8 cellular contexts compared by ENCODE assay signal in the genomic region with DNA sequence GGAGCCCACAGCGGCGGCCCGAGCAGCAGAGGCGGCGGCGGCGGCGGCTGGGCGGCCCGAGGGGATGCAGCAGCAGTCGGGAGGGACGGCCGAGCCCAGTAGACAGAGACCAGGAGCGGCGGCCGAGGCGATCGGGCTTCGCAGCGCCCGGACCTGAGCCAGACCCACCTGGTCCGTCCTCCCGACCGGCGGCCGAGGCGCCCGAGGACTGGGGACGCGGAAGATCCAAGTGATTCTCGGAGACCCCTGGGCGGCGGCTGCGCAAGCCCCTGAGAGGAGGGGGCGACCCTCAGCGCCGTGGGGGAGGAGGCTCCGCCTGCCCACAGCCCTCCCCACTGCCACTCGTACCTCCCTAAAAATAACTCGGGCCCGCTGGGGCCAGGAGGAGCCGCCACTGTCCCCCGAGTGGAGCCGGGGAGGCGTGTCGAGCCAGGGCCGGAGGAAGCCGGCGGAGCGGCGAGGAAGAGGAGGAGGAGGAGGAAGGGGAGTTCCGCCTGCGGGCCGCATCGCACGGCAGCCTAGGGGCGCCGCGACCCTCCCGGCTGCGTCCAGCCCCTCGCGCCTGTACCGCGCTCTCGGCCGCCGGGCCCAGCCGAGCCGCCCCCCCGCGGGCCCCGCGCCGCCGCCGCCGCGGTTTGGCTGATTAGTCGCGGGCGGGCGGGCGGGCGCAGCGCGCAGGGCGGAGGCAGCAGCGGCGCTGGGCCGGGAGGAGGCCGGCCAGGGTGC. TPM values are rescaled to one million over a fixed set of nuclear protein-coding genes. Genes with fewer than 3 reads are reported as not detected.
DNase-seq lines count a peak whose midpoint lies in the region; ATAC-seq and TF ChIP-seq lines count a peak whose summit lies in the region.

No MANE protein-coding gene starts in this region.

- H3K4me3 Mint-ChIP-seq in naive B cell, result peak overlapping the region; percentile 52 to 99 (median 76)

- H3K36me3 ChIP-seq in esophagus squamous epithelium (no peaks in the 10 kb centered on the region), thyroid gland (no peaks in the 10 kb centered on the region)

- H3K9me3 Mint-ChIP-seq in naive B cell, result no peaks in the 10 kb centered on the region

- no peaks in the 10 kb centered on the region for H3K27me3 ChIP-seq in esophagus squamous epithelium
- no peaks in the 10 kb centered on the region for H3K27me3 ChIP-seq in thyroid gland

- H3K9me3 ChIP-seq in esophagus squamous epithelium (no peaks in the 10 kb centered on the region), thyroid gland (no peaks in the 10 kb centered on the region)

- peaks cover 13 to 50% (median 25%) of the 10 kb centered on the region in 3 donors for H3K4me1 ChIP-seq in esophagus squamous epithelium
- H3K4me1 ChIP-seq in thyroid gland, result peaks cover 20 to 33% of the 10 kb centered on the region in 2 donors

- peak overlapping the region; percentile 95 to 97 (median 96) for H3K27ac ChIP-seq in esophagus squamous epithelium
- H3K27ac ChIP-seq in thyroid gland, result peak overlapping the region; percentile 64 to 97 (median 96)

- WGBS in esophagus squamous epithelium, 2 donors, result 0% methylated on average over 11 of the region's 92 CpGs; no CpG with 5 or more reads in 1 of the 2 donors
- 0% methylated on average over 5 to 6 of the region's 92 CpGs for WGBS in thyroid gland, 2 donors

- H3K27ac Mint-ChIP-seq in naive B cell, result peak overlapping the region in 3 of 6 donors; percentile 11 to 98 (median 90)

- DNase-seq in NCI-H1417 (lab: John Stamatoyannopoulos, UW) (peak; percentile 47 to 87 (median 83)), NCI-H1417 treated with DMSO at 0.1 percent for 48 hours (lab: John Stamatoyannopoulos, UW) (no peak), NOMO-1 (lab: John Stamatoyannopoulos, UW; ENCODE audit: unreplicated experiment in 2 of 2) (peak; percentile 18), activated T-helper 1 cell treated with Interleukin-2 at 50 U/mL for 16 hours (ENCODE audit: low read depth) (peak; percentile 21), esophagus squamous epithelium (lab: John Stamatoyannopoulos, UW) (no peak), naive B cell (peak; percentile 49), thyroid gland (peak; percentile 59 to 64)

- ATAC-seq in HG02798 (IDR thresholded peaks at IDR 0.05; ENCODE audit: poor library complexity, unreplicated experiment) (peak; percentile 29), naive B cell (ENCODE audit: low read depth in 2 of 2) (peak; percentile 27 to 29)

- H3K36me3 Mint-ChIP-seq in naive B cell, result no peaks in the 10 kb centered on the region

- H3K4me1 Mint-ChIP-seq in naive B cell, result peaks cover 33 to 39% (median 38%) of the 10 kb centered on the region in 3 donors

- H3K4me3 ChIP-seq in esophagus squamous epithelium, result peak overlapping the region; percentile 87 to 99 (median 92)
- H3K4me3 ChIP-seq in thyroid gland (replicated peaks in 1 of 3), result peak overlapping the region; percentile 79 to 88 (median 87)

- peaks cover 0 to 14% (median 0%) of the 10 kb centered on the region in 3 donors for H3K27me3 Mint-ChIP-seq in naive B cell

- TF ChIP-seq POLR2A in esophagus squamous epithelium (IDR thresholded peaks at IDR 0.05) (no peak), thyroid gland (IDR thresholded peaks at IDR 0.05) (peak in 1 of 2 donors; percentile 20)

- no peak for TF ChIP-seq CTCF in esophagus squamous epithelium (IDR thresholded peaks at IDR 0.05)
- no peak for TF ChIP-seq CTCF in thyroid gland (IDR thresholded peaks at IDR 0.05)

- intact Hi-C loops in esophagus squamous epithelium (cut with DNase I) (no loop called here), thyroid gland (cut with DNase I) (loop anchor here (10.0 kb wide), 2 partner anchors 59 to 71 kb away; no protein-coding TSS in a partner anchor)

RNA-seq across cellular contexts. Expression of a gene that starts 0.7 kb away (rescaled TPM):
- total RNA-seq in esophagus squamous epithelium (10 to 100 TPM; 14.1 to 30.5 (median 21.4) TPM), thyroid gland (100 to 1,000 TPM in 1 of 4 donors, 10 to 100 TPM in 3; 60.2 to 109 (median 79.7) TPM)
- polyA plus RNA-seq in naive B cell (ENCODE audit: low read depth in 6 of 6), result 1 to 10 TPM in 5 of 6 donors, under 1 TPM in 1; 0.46 to 2.8 (median 1.6) TPM

Comparison
In these comparisons a context has a peak if more than half of its experiments do, and no peak if none do; other contexts are left out.
1. DNase-seq: peak in NCI-H1417 (3 of 3), NOMO-1 (2 of 2), activated T-helper 1 cell treated with Interleukin-2 at 50 U/mL for 16 hours (single experiment), naive B cell (single experiment) and thyroid gland (2 of 2); none in NCI-H1417 treated with DMSO at 0.1 percent for 48 hours (single experiment) and esophagus squamous epithelium (single experiment).